Comparison of ENCODE assay signal across 1 cellular context in the genomic region with DNA sequence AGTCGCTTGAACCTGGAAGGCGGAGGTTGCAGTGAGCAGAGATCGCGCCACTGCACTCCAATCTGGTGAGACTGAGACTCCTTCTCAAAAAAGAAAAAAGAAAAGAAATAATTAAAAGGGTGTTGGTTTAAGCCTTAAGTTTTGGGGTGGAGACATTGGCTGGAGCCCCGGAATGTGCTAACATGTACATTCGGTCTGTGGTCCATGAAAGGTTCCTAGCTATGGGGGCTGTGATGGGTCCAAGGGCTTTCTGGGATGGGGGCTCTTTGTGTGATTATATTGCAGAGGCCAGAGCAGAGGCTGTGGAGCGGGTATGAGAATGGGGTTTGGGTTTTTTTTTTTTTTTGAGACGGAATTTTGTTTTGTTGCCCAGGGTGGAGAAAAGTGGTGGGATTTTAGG.
TF ChIP-seq lines count a peak whose summit lies in the region.

No MANE protein-coding gene starts in this region.

TF ChIP-seq in HCT116, 20 proteins besides CTCF, POLR2A, EP300 and RAD21:
- TF ChIP-seq YY1 (IDR thresholded peaks at IDR 0.05; ENCODE audit: extremely low read depth, insufficient replicate concordance, low read depth, low read length), result no peak
- TF ChIP-seq POLR2AphosphoS5 (IDR thresholded peaks at IDR 0.05; ENCODE audit: low read depth, low read length), result peak; percentile 14; the same call in 1 of the 2 replicates
